In genomic region chr6:108999428-108999827, GRCh38 we compare ENCODE assay signal across 26 cellular contexts.
"Had no signal": no experiment of that assay in that cellular context is flagged by ENCODE, and none has a peak within 500 bp of the region (broad histone marks: within the 10 kb centered on the region; RNA-seq: fewer than 3 reads in every experiment).

No MANE protein-coding gene starts in this region.

- H3K36me3 ChIP-seq: colonic mucosa had no signal

- H3K4me3 ChIP-seq: adrenal gland, body of pancreas, colonic mucosa, esophagus squamous epithelium had no signal

- H3K27me3 ChIP-seq: adrenal gland, body of pancreas, colonic mucosa, esophagus squamous epithelium had no signal

- ATAC-seq: activated CD4-positive, alpha-beta T cell treated with anti-CD3 and anti-CD28 coated beads for 36 hours; activated CD8-positive, alpha-beta memory T cell treated with anti-CD3 and anti-CD28 coated beads, Interleukin-2, amount 10 ng/mL, durations not matched to agents 7 days and 5 days; activated CD8-positive, alpha-beta T cell treated with anti-CD3 and anti-CD28 coated beads, Interleukin-2, amount 10 ng/mL, durations not matched to agents 7 days and 5 days; activated naive CD8-positive, alpha-beta T cell treated with anti-CD3 and anti-CD28 coated beads, Interleukin-2, amount 50 U/mL, for 24 hours; body of pancreas had no signal

- DNase-seq: activated CD4-positive, alpha-beta memory T cell treated with anti-CD3 and anti-CD28 coated beads for 36 hours; activated CD4-positive, alpha-beta T cell treated with anti-CD3 and anti-CD28 coated beads for 36 hours; activated CD4-positive, alpha-beta T cell treated with anti-CD3 and anti-CD28 coated beads, Interleukin-2, amount 10 ng/mL, durations not matched to agents 24 days and 14 days; activated CD4-positive, CD25-positive, alpha-beta regulatory T cell; activated CD4-positive, CD25-positive, alpha-beta regulatory T cell treated with anti-CD3 and anti-CD28 coated beads, Interleukin-2, amount 50 U/mL, for 72 hours; activated CD8-positive, alpha-beta memory T cell treated with anti-CD3 and anti-CD28 coated beads, Interleukin-2, amount 10 ng/mL, durations not matched to agents 7 days and 5 days; activated CD8-positive, alpha-beta memory T cell treated with anti-CD3 and anti-CD28 coated beads, Interleukin-2, amount 50 U/mL, for 4 hours; activated CD8-positive, alpha-beta T cell treated with anti-CD3 and anti-CD28 coated beads, Interleukin-2, amount 10 ng/mL, durations not matched to agents 7 days and 5 days; activated effector memory CD4-positive, alpha-beta T cell treated with anti-CD3 and anti-CD28 coated beads, Interleukin-2, amount 50 U/mL, for 16 hours; activated naive CD4-positive, alpha-beta T cell treated with anti-CD3 and anti-CD28 coated beads for 36 hours; activated naive CD8-positive, alpha-beta T cell treated with anti-CD3 and anti-CD28 coated beads for 36 hours; activated naive CD8-positive, alpha-beta T cell treated with anti-CD3 and anti-CD28 coated beads, Interleukin-2, amount 50 U/mL, for 24 hours; activated T-cell treated with anti-CD3 and anti-CD28 coated beads, Interleukin-2, amount 50 U/mL, for 1 hour; activated T-cell treated with anti-CD3 and anti-CD28 coated beads, Interleukin-2, amount 50 U/mL, for 48 hours; adrenal gland; amygdala; aorta; body of pancreas; central memory CD4-positive, alpha-beta T cell; cerebellar nuclear complex; colonic mucosa; effector CD8-positive, alpha-beta T cell; esophagus squamous epithelium; foreskin melanocyte; T-helper 2 cell had no signal

- H3K27ac ChIP-seq: adrenal gland, colonic mucosa, epithelial cell of prostate, esophagus squamous epithelium had no signal

- H3K9me3 ChIP-seq: adrenal gland, body of pancreas, colonic mucosa, esophagus squamous epithelium had no signal

- H3K4me1 ChIP-seq: colonic mucosa had no signal
